In the genomic region with DNA sequence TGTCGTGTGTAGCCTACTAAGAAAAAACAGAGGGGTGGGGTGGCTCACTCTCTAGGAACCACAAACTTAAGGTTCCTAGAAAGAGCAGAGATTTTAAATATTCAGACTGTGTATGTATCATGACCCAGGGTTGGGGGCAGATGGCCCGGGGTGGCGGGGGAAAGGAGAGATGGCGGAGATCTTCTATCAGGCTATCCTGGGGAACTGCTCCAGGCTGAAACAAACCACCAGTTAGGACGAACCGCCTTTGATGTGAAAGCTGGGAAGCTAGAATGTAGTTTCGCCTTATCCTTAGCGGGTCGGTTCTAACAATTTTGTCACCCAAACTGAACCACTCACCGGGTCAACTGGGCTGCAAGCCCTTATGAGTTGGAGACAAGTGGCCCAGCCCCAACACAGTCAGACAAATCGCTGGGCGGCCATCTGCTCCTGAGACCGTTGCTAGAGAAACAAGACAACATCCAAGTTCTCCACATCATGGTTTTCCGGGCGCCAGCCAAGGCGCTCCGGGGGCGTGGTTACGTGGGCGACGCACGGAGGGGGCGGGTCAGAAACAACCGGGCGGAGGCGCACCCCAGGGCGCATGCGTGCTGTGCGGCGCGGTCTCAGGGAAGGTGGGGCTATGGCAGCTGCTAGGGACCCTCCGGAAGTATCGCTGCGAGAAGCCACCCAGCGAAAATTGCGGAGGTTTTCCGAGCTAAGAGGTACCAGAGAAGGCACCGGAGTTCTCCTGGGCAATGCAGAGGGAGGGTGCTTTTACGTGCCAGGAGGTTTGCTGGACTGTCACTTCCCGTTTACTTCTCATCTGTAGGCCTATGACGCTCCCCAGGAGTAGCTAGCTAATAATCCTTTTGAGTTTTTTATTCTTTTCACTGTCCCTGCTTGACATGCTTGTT, we compare ENCODE assay signal across 8 cellular contexts. TPM values are rescaled to one million over a fixed set of nuclear protein-coding genes. Genes with fewer than 3 reads are reported as not detected.
DNase-seq lines count a peak whose midpoint lies in the region; ATAC-seq, FAIRE-seq and TF ChIP-seq lines count a peak whose summit lies in the region.

A gene (plus strand): TSS at position 586 of the 896 bp plus-strand sequence. CDS start 37 bp downstream, at position 623.
A gene with protein sequence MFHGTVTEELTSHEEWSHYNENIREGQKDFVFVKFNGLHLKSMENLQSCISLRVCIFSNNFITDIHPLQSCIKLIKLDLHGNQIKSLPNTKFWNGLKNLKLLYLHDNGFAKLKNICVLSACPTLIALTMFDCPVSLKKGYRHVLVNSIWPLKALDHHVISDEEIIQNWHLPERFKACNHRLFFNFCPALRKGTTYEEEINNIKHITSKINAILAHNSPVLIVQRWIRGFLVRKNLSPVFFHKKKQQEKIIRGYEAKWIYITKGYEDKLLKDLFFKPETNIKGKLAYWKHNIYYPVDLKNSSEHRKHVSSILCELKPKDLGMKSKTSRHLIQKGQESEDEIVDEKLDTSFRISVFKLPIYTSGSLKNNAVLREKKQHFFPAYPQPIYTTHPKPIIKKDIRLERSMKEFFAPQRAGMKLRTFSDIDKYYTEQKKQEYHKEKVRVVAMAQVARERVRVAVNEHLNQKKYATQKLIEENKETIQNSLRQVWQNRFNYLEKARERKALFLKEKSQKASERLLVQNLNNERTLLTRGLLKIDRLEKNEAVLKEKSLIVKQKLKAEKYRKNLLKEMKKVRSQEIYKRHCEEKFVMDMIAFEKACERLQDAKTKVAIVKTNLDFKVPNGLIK (minus strand): TSS at position 520 of the 896 bp plus-strand sequence. CDS start 14,492 bp downstream, outside the sequence.

- DNase-seq in GM12892 (ENCODE audit: insufficient read length) (peak; percentile 68), NCI-H1436 (lab: John Stamatoyannopoulos, UW) (peak; percentile 96), SW480 (ENCODE audit: low spot score) (peak; percentile 90), adrenal gland (peak; percentile 94 to 97 (median 95)), cardiac septum (ENCODE audit: low spot score) (peak; percentile 96), tibial nerve (ENCODE audit: low spot score in 2 of 2) (peak; percentile 86 to 88)

- peak within 1 kb of the TSS; percentile 70 for H2AFZ ChIP-seq in parathyroid adenoma

- H3K27me3 ChIP-seq in adrenal gland (no peaks in the 10 kb centered on the region), parathyroid adenoma (ENCODE audit: control insufficient read depth, insufficient read depth, low read length) (no peaks in the 10 kb centered on the region), tibial nerve (no peaks in the 10 kb centered on the region)

- TF ChIP-seq POLR2A in GM12892 (IDR thresholded peaks at IDR 0.05; ENCODE audit: low read depth, low read length): peak; percentile 82
- peak; percentile 52 to 80 for TF ChIP-seq POLR2A in adrenal gland (IDR thresholded peaks at IDR 0.05)
- TF ChIP-seq POLR2A in tibial nerve (IDR thresholded peaks at IDR 0.05): peak; percentile 45 to 75

- peaks cover 0 to 17% of the 10 kb centered on the region in 2 donors for H3K36me3 ChIP-seq in adrenal gland (replicated peaks in 1 of 2)
- no peaks in the 10 kb centered on the region for H3K36me3 ChIP-seq in parathyroid adenoma (ENCODE audit: control insufficient read depth, insufficient read depth, low read length)
- H3K36me3 ChIP-seq in tibial nerve: peaks cover 0 to 12% (median 0%) of the 10 kb centered on the region in 3 donors

- ATAC-seq in HG02840 (IDR thresholded peaks at IDR 0.05; ENCODE audit: low FRiP score, unreplicated experiment): peak; percentile 98

- WGBS in adrenal gland, 4 donors: 1 to 8% (median 3%) methylated on average over 19 to 41 of the region's 41 CpGs
- WGBS in tibial nerve, 2 donors: 5 to 6% methylated on average over 32 to 34 of the region's 41 CpGs

- H3K27ac ChIP-seq in adrenal gland (peak within 1 kb of the TSS; percentile 26 to 91 (median 85)), parathyroid adenoma (peak within 1 kb of the TSS; percentile 74), tibial nerve (peak within 1 kb of the TSS; percentile 66 to 88 (median 82))

- intact Hi-C loops in adrenal gland (cut with DNase I): no loop called here
- intact Hi-C loops in cardiac septum (cut with DNase I): loop anchor here (2.0 kb wide), 1 partner anchor 273 kb away; no protein-coding TSS in a partner anchor

- no peaks in the 10 kb centered on the region for H3K79me2 ChIP-seq in parathyroid adenoma

- H3K4me2 ChIP-seq in parathyroid adenoma (ENCODE audit: low read length): peak within 1 kb of the TSS; percentile 83

- no peaks in the 10 kb centered on the region for H3K9me3 ChIP-seq in adrenal gland (replicated peaks in 1 of 3)
- no peaks in the 10 kb centered on the region for H3K9me3 ChIP-seq in parathyroid adenoma (ENCODE audit: control insufficient read depth, low read length)
- no peaks in the 10 kb centered on the region for H3K9me3 ChIP-seq in tibial nerve

- H3K9ac ChIP-seq in parathyroid adenoma: no peak within 1 kb of the TSS

- no peak for TF ChIP-seq CTCF in adrenal gland (IDR thresholded peaks at IDR 0.05)
- TF ChIP-seq CTCF in parathyroid adenoma (IDR thresholded peaks at IDR 0.05): no peak
- TF ChIP-seq CTCF in tibial nerve (IDR thresholded peaks at IDR 0.05): no peak

- peak; percentile 94 for FAIRE-seq in GM12892 (lab: Jason Lieb, UNC)

- H3K4me3 ChIP-seq in adrenal gland: peak within 1 kb of the TSS; percentile 17 to 82 (median 59)
- peak within 1 kb of the TSS; percentile 82 for H3K4me3 ChIP-seq in parathyroid adenoma (ENCODE audit: low read depth, low read length)
- H3K4me3 ChIP-seq in tibial nerve: peak within 1 kb of the TSS; percentile 44 to 65 (median 54)

- TF ChIP-seq EP300 in tibial nerve (IDR thresholded peaks at IDR 0.05): peak; percentile 67 to 92

- peaks cover 4 to 20% of the 10 kb centered on the region in 2 donors for H3K4me1 ChIP-seq in adrenal gland (replicated peaks in 1 of 2)
- no peaks in the 10 kb centered on the region for H3K4me1 ChIP-seq in parathyroid adenoma
- peaks cover 0 to 24% (median 0%) of the 10 kb centered on the region in 4 donors for H3K4me1 ChIP-seq in tibial nerve

RNA-seq across cellular contexts. Expression of the first gene that starts in this region (rescaled TPM):
- polyA plus RNA-seq in GM12892 (2012; ENCODE audit: missing spikeins): 12.6 TPM
- total RNA-seq in adrenal gland: 10 to 100 TPM in 7 of 8 donors, 1 to 10 TPM in 1; 9.1 to 26.5 (median 21.7) TPM
- 10 to 100 TPM in 1 of 3 donors, 1 to 10 TPM in 2; 5.2 to 17.2 (median 6.9) TPM for polyA plus RNA-seq in adrenal gland
- total RNA-seq in cardiac septum: 14.9 TPM
- 10 to 100 TPM; 13.8 to 28.2 (median 16.4) TPM for total RNA-seq in tibial nerve

RNA-seq across cellular contexts. Expression of the second gene that starts in this region (rescaled TPM):
- polyA plus RNA-seq in GM12892 (2012; ENCODE audit: missing spikeins): 1.0 TPM
- total RNA-seq in adrenal gland: 1 to 10 TPM in 6 of 8 donors, under 1 TPM in 1, not detected in 1; 0.98 to 6.2 (median 1.9) TPM
- polyA plus RNA-seq in adrenal gland: 1 to 10 TPM in 2 of 3 donors, under 1 TPM in 1; 0.98 to 3.8 (median 1.3) TPM
- total RNA-seq in cardiac septum: 0.43 TPM
- total RNA-seq in tibial nerve: 1 to 10 TPM in 1 of 4 donors, under 1 TPM in 3; 0.20 to 1.3 (median 0.55) TPM

Comparison
In these comparisons a context has a peak if more than half of its experiments do, and no peak if none do; other contexts are left out.
1. Peak in every context shown above with its lines: DNase-seq, ATAC-seq, H3K4me3 ChIP-seq and H3K27ac ChIP-seq.